9 cellular contexts compared by ENCODE assay signal in the genomic region with DNA sequence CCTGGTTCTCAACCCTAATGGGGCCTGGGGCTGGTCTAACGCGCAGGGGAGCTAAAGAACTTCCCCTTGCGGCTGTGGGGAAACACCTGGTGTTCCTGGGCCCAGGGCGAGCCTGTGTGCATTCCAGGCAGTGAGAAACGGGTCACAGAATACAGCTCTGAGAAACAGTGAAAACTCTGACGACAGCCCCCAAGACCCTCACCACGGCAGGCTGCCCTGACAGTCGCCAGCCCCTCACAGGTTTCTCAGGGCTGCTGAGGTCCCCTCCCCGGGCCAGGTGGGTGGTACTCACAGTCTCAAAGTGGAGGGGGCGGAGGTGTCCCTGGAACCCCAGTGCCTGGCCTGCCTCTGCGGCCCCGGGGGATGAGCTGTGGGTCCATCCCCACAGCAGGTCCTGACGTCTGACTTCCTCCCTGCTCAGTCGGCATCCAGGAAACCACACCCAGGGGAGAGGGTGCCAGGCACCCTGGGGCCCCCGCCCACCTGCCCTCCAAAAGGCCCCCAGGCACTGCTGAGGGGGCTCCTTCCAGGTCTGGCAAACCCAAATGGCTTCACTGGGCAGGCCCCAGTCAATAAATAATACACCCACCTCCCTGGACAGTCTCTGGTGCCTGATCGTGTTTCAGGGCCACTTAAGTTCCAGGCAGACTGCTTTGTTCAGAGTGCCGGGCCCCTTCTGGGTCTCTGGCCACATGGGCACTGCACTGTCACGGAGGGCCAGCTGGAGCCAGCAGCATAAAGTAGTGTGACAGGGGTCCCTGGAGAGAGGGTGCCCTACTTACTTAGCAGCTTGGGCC. TPM values are rescaled to one million over a fixed set of nuclear protein-coding genes. Genes with fewer than 3 reads are reported as not detected.
DNase-seq lines count a peak whose midpoint lies in the region; ATAC-seq and TF ChIP-seq lines count a peak whose summit lies in the region.
"Had no signal": no experiment of that assay in that cellular context is flagged by ENCODE, and none has a peak within 500 bp of the region (broad histone marks: within the 10 kb centered on the region; RNA-seq: fewer than 3 reads in every experiment).

No MANE protein-coding gene starts in this region.

- peak overlapping the region; percentile 99 to 100 (median 100) for H3K27ac Mint-ChIP-seq in CD14-positive monocyte

- H3K9me3 Mint-ChIP-seq in CD14-positive monocyte, result peaks cover 0 to 4% (median 0%) of the 10 kb centered on the region in 7 donors
- H3K9me3 Mint-ChIP-seq: nephron had no signal

- peaks cover 62% of the 10 kb centered on the region for H3K4me1 Mint-ChIP-seq in CD14-positive monocyte

- intact Hi-C loops in CD14-positive monocyte (cut with micrococcal nuclease), result no loop called here

- peak overlapping the region; percentile 86 to 95 for H3K4me3 Mint-ChIP-seq in CD14-positive monocyte

- peak; percentile 27 for ATAC-seq in HG02642 (IDR thresholded peaks at IDR 0.05; ENCODE audit: poor library complexity, unreplicated experiment)
- no peak for ATAC-seq in GM21526 (IDR thresholded peaks at IDR 0.05; ENCODE audit: low FRiP score, unreplicated experiment)
- no peak for ATAC-seq in GM18867 (IDR thresholded peaks at IDR 0.05; ENCODE audit: unreplicated experiment)

- DNase-seq in CD14-positive monocyte (ENCODE audit: low spot score) (peak; percentile 80), NCI-H2196 (lab: John Stamatoyannopoulos, UW; ENCODE audit: unreplicated experiment) (no peak)
- peak in 3 of 4 experiments; percentile 31 to 48 (median 46) for DNase-seq in activated CD4-positive, CD25-positive, alpha-beta regulatory T cell (lab: John Stamatoyannopoulos, UW)
- peak; percentile 32 for DNase-seq in effector CD8-positive, alpha-beta T cell (lab: John Stamatoyannopoulos, UW)
- peak; percentile 55 to 61 for DNase-seq in stimulated activated CD4-positive, alpha-beta T cell treated with anti-CD3 and anti-CD28 coated beads, Interleukin-2, amount 100 ng/mL, for 24 hours

- no peak for TF ChIP-seq CTCF in CD14-positive monocyte (IDR thresholded peaks at IDR 0.05)

- H3K27me3 Mint-ChIP-seq in CD14-positive monocyte (ENCODE audit: low read depth in 3 of 3), result peaks cover 0 to 4% (median under 1%) of the 10 kb centered on the region in 3 donors

- peaks cover 21 to 30% of the 10 kb centered on the region in 2 donors for H3K36me3 Mint-ChIP-seq in CD14-positive monocyte

RNA-seq across cellular contexts. Expression of gene IQSEC1, which starts 57.7 kb away (rescaled TPM):
- polyA plus RNA-seq in CD14-positive monocyte, result 10 to 100 TPM; 17.7 to 30.3 TPM
